In genomic region chr15:85750807-85751730, GRCh38 we compare ENCODE assay signal across 9 cellular contexts. TPM values are rescaled to one million over a fixed set of nuclear protein-coding genes. Genes with fewer than 3 reads are reported as not detected.
DNase-seq lines count a peak whose midpoint lies in the region; ATAC-seq and TF ChIP-seq lines count a peak whose summit lies in the region.
"Had no signal": no experiment of that assay in that cellular context is flagged by ENCODE, and none has a peak within 500 bp of the region (broad histone marks: within the 10 kb centered on the region; RNA-seq: fewer than 3 reads in every experiment).

No MANE protein-coding gene starts in this region.

- H3K36me3 ChIP-seq in CD8-positive, alpha-beta T cell (ENCODE audit: insufficient read depth, low read length) = peaks cover 19% of the 10 kb centered on the region
- peaks cover 29% of the 10 kb centered on the region for H3K36me3 ChIP-seq in left ventricle myocardium inferior
- no peaks in the 10 kb centered on the region for H3K36me3 ChIP-seq in PC-9 (ENCODE audit: low read depth)

- peaks cover 26% of the 10 kb centered on the region for H3K4me1 ChIP-seq in CD8-positive, alpha-beta T cell (ENCODE audit: insufficient read depth, low read length)
- peaks cover 87% of the 10 kb centered on the region for H3K4me1 ChIP-seq in left ventricle myocardium inferior
- H3K4me1 ChIP-seq in PC-9 (replicated peaks; ENCODE audit: insufficient read depth) = no peaks in the 10 kb centered on the region

- POLR2A ChIA-PET in CD8-positive, alpha-beta T cell (lab: Charles Lee) = no interaction called here
- POLR2A ChIA-PET in activated CD8-positive, alpha-beta T cell treated with anti-CD3 and anti-CD28 coated beads for 36 hours (lab: Charles Lee) = interaction anchor here (0.9 to 1.3 kb wide), 2 partner anchors 13 to 46 kb away, joined by 3 to 4 read pairs; no protein-coding TSS in a partner anchor
- POLR2A ChIA-PET in PC-9 (lab: Charles Lee; ENCODE audit: unreplicated experiment) (no interaction called here), GM10248 (lab: Yijun Ruan, JAX) (no interaction called here)

- peaks cover 32% of the 10 kb centered on the region for H3K36me3 Mint-ChIP-seq in CD8-positive, alpha-beta T cell
- peaks cover 8% of the 10 kb centered on the region for H3K36me3 Mint-ChIP-seq in activated CD8-positive, alpha-beta T cell treated with anti-CD3 and anti-CD28 coated beads for 36 hours (ENCODE audit: low read depth)
- H3K36me3 Mint-ChIP-seq in osteocyte (ENCODE audit: unreplicated experiment) = peaks cover 28% of the 10 kb centered on the region

- no peaks in the 10 kb centered on the region for H4K20me1 ChIP-seq in PC-9 (ENCODE audit: insufficient read depth)

- H3K9me2 ChIP-seq in PC-9 (ENCODE audit: insufficient read depth) = no peaks in the 10 kb centered on the region

- H3K4me3 Mint-ChIP-seq in CD8-positive, alpha-beta T cell = no peak overlapping the region
- H3K4me3 Mint-ChIP-seq in activated CD8-positive, alpha-beta T cell treated with anti-CD3 and anti-CD28 coated beads for 36 hours = no peak overlapping the region
- H3K4me3 Mint-ChIP-seq in osteocyte (ENCODE audit: unreplicated experiment) = no peak overlapping the region

- H3F3A ChIP-seq in PC-9 (ENCODE audit: insufficient read depth, low read depth) = no peaks in the 10 kb centered on the region

- H3K27ac Mint-ChIP-seq in CD8-positive, alpha-beta T cell = peak overlapping the region; percentile 80
- H3K27ac Mint-ChIP-seq in activated CD8-positive, alpha-beta T cell treated with anti-CD3 and anti-CD28 coated beads for 36 hours = peak overlapping the region; percentile 38
- H3K27ac Mint-ChIP-seq in osteocyte (ENCODE audit: unreplicated experiment) = no peak overlapping the region

- CTCF ChIA-PET in CD8-positive, alpha-beta T cell (lab: Charles Lee) = interaction anchor here (2.1 kb wide), 1 partner anchor 89 kb away, joined by 9 read pairs; no protein-coding TSS in a partner anchor
- CTCF ChIA-PET in activated CD8-positive, alpha-beta T cell treated with anti-CD3 and anti-CD28 coated beads for 36 hours (lab: Charles Lee) = interaction anchor here (1.2 kb wide), 1 partner anchor 90 kb away, joined by 3 read pairs; no protein-coding TSS in a partner anchor
- CTCF ChIA-PET in PC-9 (lab: Charles Lee) (no interaction called here), GM10248 (lab: Yijun Ruan, JAX) (interaction anchor here (1.3 to 1.5 kb wide), 2 partner anchors 9 to 10 kb away, joined by 3 to 5 read pairs; no protein-coding TSS in a partner anchor)

- H3K4me2 ChIP-seq in PC-9 = no peak overlapping the region

- intact Hi-C loops in CD8-positive, alpha-beta T cell (cut with DNase I, micrococcal nuclease) = loop anchor here (5.0 kb wide), 2 partner anchors 36 to 41 kb away; partner anchors contain the start of gene KLHL25 (in 1 of the 2)
- intact Hi-C loops in activated CD8-positive, alpha-beta T cell treated with anti-CD3 and anti-CD28 coated beads for 36 hours (cut with micrococcal nuclease) = no loop called here
- intact Hi-C loops in left ventricle myocardium inferior (cut with micrococcal nuclease) = no loop called here
- intact Hi-C loops in PC-9 (cut with micrococcal nuclease; ENCODE audit: unreplicated experiment) = no loop called here

- no TSS peak for BruUV-seq in PC-9 (replicated peaks; lab: Mats Ljungman, UMichigan)

- ATAC-seq in CD8-positive, alpha-beta T cell = peak; percentile 43
- ATAC-seq in activated CD8-positive, alpha-beta T cell treated with anti-CD3 and anti-CD28 coated beads for 36 hours = peak; percentile 61
- ATAC-seq in GM21360 (IDR thresholded peaks at IDR 0.05; ENCODE audit: unreplicated experiment) = no peak
- ATAC-seq in HG02938 (IDR thresholded peaks at IDR 0.05; ENCODE audit: unreplicated experiment) = no peak

- H3K27me3 ChIP-seq in CD8-positive, alpha-beta T cell (ENCODE audit: insufficient read depth, low read length) = no peaks in the 10 kb centered on the region
- H3K27me3 ChIP-seq in left ventricle myocardium inferior (ENCODE audit: low read depth) = no peaks in the 10 kb centered on the region
- H3K27me3 ChIP-seq in PC-9 (ENCODE audit: insufficient read depth, low read depth) = no peaks in the 10 kb centered on the region

- H3K4me1 Mint-ChIP-seq in CD8-positive, alpha-beta T cell (ENCODE audit: low read depth) = peaks cover 37% of the 10 kb centered on the region
- peaks cover 30% of the 10 kb centered on the region for H3K4me1 Mint-ChIP-seq in activated CD8-positive, alpha-beta T cell treated with anti-CD3 and anti-CD28 coated beads for 36 hours (ENCODE audit: low read depth)
- peaks cover 4% of the 10 kb centered on the region for H3K4me1 Mint-ChIP-seq in osteocyte (ENCODE audit: unreplicated experiment)

- H3K27ac ChIP-seq in CD8-positive, alpha-beta T cell (ENCODE audit: low read depth, low read length) = no peak overlapping the region
- peak overlapping the region; percentile 87 for H3K27ac ChIP-seq in left ventricle myocardium inferior (replicated peaks)
- no peak overlapping the region for H3K27ac ChIP-seq in PC-9

- no peaks in the 10 kb centered on the region for H3K9me3 ChIP-seq in CD8-positive, alpha-beta T cell (ENCODE audit: low read length)
- H3K9me3 ChIP-seq in left ventricle myocardium inferior (replicated peaks) (no peaks in the 10 kb centered on the region), PC-9 (ENCODE audit: insufficient read depth, low read depth) (no peaks in the 10 kb centered on the region)

- no peaks in the 10 kb centered on the region for H3K9me3 Mint-ChIP-seq in CD8-positive, alpha-beta T cell
- no peaks in the 10 kb centered on the region for H3K9me3 Mint-ChIP-seq in activated CD8-positive, alpha-beta T cell treated with anti-CD3 and anti-CD28 coated beads for 36 hours
- no peaks in the 10 kb centered on the region for H3K9me3 Mint-ChIP-seq in osteocyte (ENCODE audit: unreplicated experiment)

- DNase-seq in CD8-positive, alpha-beta T cell = peak in 1 of 7 experiments; percentile 38
- DNase-seq in activated CD8-positive, alpha-beta T cell treated with anti-CD3 and anti-CD28 coated beads for 36 hours = peak; percentile 44
- DNase-seq in left ventricle myocardium inferior (no peak), osteocyte (ENCODE audit: extremely low spot score, unreplicated experiment) (peak; percentile 78), PC-9 (no peak), GM10248 (ENCODE audit: extremely low spot score) (no peak)
- DNase-seq: stimulated activated naive CD4-positive, alpha-beta T cell had no signal

- TF ChIP-seq CTCF in CD8-positive, alpha-beta T cell (IDR thresholded peaks at IDR 0.05) = no peak
- no peak for TF ChIP-seq CTCF in activated CD8-positive, alpha-beta T cell treated with anti-CD3 and anti-CD28 coated beads for 36 hours (IDR thresholded peaks at IDR 0.05)
- TF ChIP-seq CTCF in left ventricle myocardium inferior (IDR thresholded peaks at IDR 0.05; ENCODE audit: borderline replicate concordance) (no peak), osteocyte (IDR thresholded peaks at IDR 0.05) (no peak), PC-9 (conservative IDR thresholded peaks at IDR 0.05) (no peak), GM10248 (IDR thresholded peaks at IDR 0.05; ENCODE audit: control extremely low read depth, extremely low read depth, low read depth, missing control alignments) (no peak)

- no peaks in the 10 kb centered on the region for H3K27me3 Mint-ChIP-seq in CD8-positive, alpha-beta T cell (ENCODE audit: low read depth)
- no peaks in the 10 kb centered on the region for H3K27me3 Mint-ChIP-seq in activated CD8-positive, alpha-beta T cell treated with anti-CD3 and anti-CD28 coated beads for 36 hours
- no peaks in the 10 kb centered on the region for H3K27me3 Mint-ChIP-seq in osteocyte (ENCODE audit: unreplicated experiment)

- no peak overlapping the region for H3K4me3 ChIP-seq in CD8-positive, alpha-beta T cell (ENCODE audit: low read depth, low read length)
- H3K4me3 ChIP-seq in left ventricle myocardium inferior (peak overlapping the region; percentile 45), PC-9 (no peak overlapping the region)

- no peak overlapping the region for H2AFZ ChIP-seq in PC-9

- no peaks in the 10 kb centered on the region for H3K79me2 ChIP-seq in PC-9 (ENCODE audit: low read depth)

RNA-seq across cellular contexts. Expression of gene KLHL25, which starts 43.7 kb away (rescaled TPM):
- total RNA-seq in CD8-positive, alpha-beta T cell = 1 to 10 TPM; 4.3 to 4.9 TPM
- total RNA-seq in activated CD8-positive, alpha-beta T cell treated with anti-CD3 and anti-CD28 coated beads for 36 hours = 1 to 10 TPM; 2.9 to 3.3 TPM
- total RNA-seq in left ventricle myocardium inferior = 4.0 TPM
- total RNA-seq in osteocyte = 3.6 and 3.9 TPM in 2 replicates
- 5.3 and 5.6 TPM in 2 replicates for total RNA-seq in PC-9 (2021)

Comparison
In these comparisons a context has a peak if more than half of its experiments do, and no peak if none do; other contexts are left out.
1. ATAC-seq: peak in CD8-positive, alpha-beta T cell (single experiment) and activated CD8-positive, alpha-beta T cell treated with anti-CD3 and anti-CD28 coated beads for 36 hours (single experiment); none in GM21360 (single experiment) and HG02938 (single experiment).
2. DNase-seq: peak in activated CD8-positive, alpha-beta T cell treated with anti-CD3 and anti-CD28 coated beads for 36 hours (single experiment) and osteocyte (single experiment); none in left ventricle myocardium inferior (single experiment), PC-9 (0 of 2) and GM10248 (single experiment).
3. intact Hi-C loops: an anchor here in CD8-positive, alpha-beta T cell (5.0 kb wide); none called in activated CD8-positive, alpha-beta T cell treated with anti-CD3 and anti-CD28 coated beads for 36 hours, left ventricle myocardium inferior and PC-9.